Comparison of ENCODE assay signal across 22 cellular contexts in the genomic region with DNA sequence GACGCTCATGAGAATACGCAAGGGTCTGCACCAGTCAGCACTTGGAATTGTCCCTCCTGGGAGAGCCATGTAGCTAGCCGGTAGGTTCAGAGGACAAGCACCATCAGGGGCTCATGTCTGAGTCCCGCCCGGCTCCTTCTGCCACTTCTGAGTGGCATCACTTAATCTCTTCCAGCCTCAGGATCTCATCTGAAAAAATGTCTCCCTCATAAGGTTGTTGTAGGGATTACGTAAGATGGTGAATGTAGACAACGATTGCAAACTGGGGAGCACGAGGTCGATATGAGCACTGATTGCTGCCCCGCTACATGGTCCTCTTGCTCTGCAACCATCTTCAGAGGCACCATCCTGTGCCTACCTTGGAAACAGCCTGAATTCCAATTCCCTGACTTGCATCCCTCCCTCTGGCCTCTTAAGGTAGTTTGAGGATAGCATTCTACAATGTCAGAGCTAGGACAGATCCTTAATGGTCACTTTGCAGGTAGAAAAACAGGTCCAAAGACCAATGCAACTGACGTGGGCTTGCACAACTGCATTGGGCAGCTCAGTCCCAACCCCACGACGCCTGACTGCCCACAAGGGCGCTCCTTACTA.
A peak's percentile ranks its signal among the peaks of the same experiment; 100 is the strongest.
DNase-seq lines count a peak whose midpoint lies in the region; ATAC-seq and TF ChIP-seq lines count a peak whose summit lies in the region.
"Had no signal": no experiment of that assay in that cellular context is flagged by ENCODE, and none has a peak within 500 bp of the region (broad histone marks: within the 10 kb centered on the region; RNA-seq: fewer than 3 reads in every experiment).

No MANE protein-coding gene starts in this region.

- BruUV-seq in MCF 10A (replicated peaks; lab: Mats Ljungman, UMichigan), result no TSS peak

- H3K4me3 ChIP-seq in breast epithelium (no peak overlapping the region), RWPE2 (ENCODE audit: severe bottlenecking) (no peak overlapping the region)
- H3K4me3 ChIP-seq: BLaER1 treated with 17β-estradiol and CSF1 and Interleukin-3, amounts not matched to agents 10 nM and 100 nM; body of pancreas; GM12878; pancreas; right lobe of liver; SJCRH30 had no signal

- H3K36me3 ChIP-seq in breast epithelium, result no peaks in the 10 kb centered on the region
- no peaks in the 10 kb centered on the region for H3K36me3 ChIP-seq in RWPE2 (ENCODE audit: low read depth)
- H3K36me3 ChIP-seq: BLaER1 treated with 17β-estradiol and CSF1 and Interleukin-3, amounts not matched to agents 10 nM and 100 nM; pancreas; right lobe of liver; SJCRH30 had no signal

- POLR2A ChIA-PET in MCF 10A (lab: Yijun Ruan, JAX), result no interaction called here

- H3K27ac Mint-ChIP-seq in MCF 10A (ENCODE audit: low read depth, unreplicated experiment) (no peak overlapping the region), T-helper 17 cell (no peak overlapping the region)

- TF ChIP-seq POLR2A in breast epithelium (IDR thresholded peaks at IDR 0.05), result no peak

- no peaks in the 10 kb centered on the region for H3K27me3 ChIP-seq in breast epithelium
- H3K27me3 ChIP-seq in RWPE2 (ENCODE audit: insufficient read depth, poor library complexity, severe bottlenecking), result no peaks in the 10 kb centered on the region
- H3K27me3 ChIP-seq in foreskin keratinocyte, result no peaks in the 10 kb centered on the region
- H3K27me3 ChIP-seq: BLaER1 treated with 17β-estradiol and CSF1 and Interleukin-3, amounts not matched to agents 10 nM and 100 nM; body of pancreas; pancreas; right lobe of liver; SJCRH30 had no signal

- no peaks in the 10 kb centered on the region for H3K9me3 Mint-ChIP-seq in MCF 10A (ENCODE audit: unreplicated experiment)

- H3K9me3 ChIP-seq in breast epithelium, result no peaks in the 10 kb centered on the region
- no peaks in the 10 kb centered on the region for H3K9me3 ChIP-seq in RWPE2 (ENCODE audit: severe bottlenecking)
- no peaks in the 10 kb centered on the region for H3K9me3 ChIP-seq in T-helper 17 cell (ENCODE audit: control insufficient read depth, low read length, poor library complexity, severe bottlenecking)
- H3K9me3 ChIP-seq: BLaER1 treated with 17β-estradiol and CSF1 and Interleukin-3, amounts not matched to agents 10 nM and 100 nM; body of pancreas; pancreas; right lobe of liver; SJCRH30 had no signal

- H3K4me1 ChIP-seq in breast epithelium (peaks cover 0 to 5% of the 10 kb centered on the region in 2 donors), RWPE2 (ENCODE audit: insufficient read depth, poor library complexity, severe bottlenecking) (peaks cover 24% of the 10 kb centered on the region), foreskin keratinocyte (peaks cover 19% of the 10 kb centered on the region)
- H3K4me1 ChIP-seq: pancreas, SJCRH30 had no signal

- no peak overlapping the region for H3K27ac ChIP-seq in breast epithelium
- H3K27ac ChIP-seq in RWPE2 (ENCODE audit: poor library complexity, severe bottlenecking), result no peak overlapping the region
- no peak overlapping the region for H3K27ac ChIP-seq in foreskin keratinocyte
- H3K27ac ChIP-seq: BLaER1 treated with 17β-estradiol and CSF1 and Interleukin-3, amounts not matched to agents 10 nM and 100 nM; body of pancreas; pancreas; right lobe of liver; SJCRH30 had no signal

- peak; percentile 18 for TF ChIP-seq CTCF in MCF 10A (IDR thresholded peaks at IDR 0.05; ENCODE audit: unreplicated experiment)
- TF ChIP-seq CTCF in breast epithelium (IDR thresholded peaks at IDR 0.05), result no peak
- TF ChIP-seq CTCF in RWPE2 (IDR thresholded peaks at IDR 0.05; ENCODE audit: poor library complexity, severe bottlenecking), result no peak
- TF ChIP-seq CTCF in foreskin keratinocyte (conservative IDR thresholded peaks at IDR 0.05), result peak; percentile 45

- DNase-seq in MCF 10A (ENCODE audit: unreplicated experiment), result no peak
- DNase-seq in breast epithelium (ENCODE audit: low spot score in 2 of 2), result no peak
- no peak for DNase-seq in RWPE2 (ENCODE audit: low spot score)
- peak in 1 of 2 donors; percentile 28 for DNase-seq in foreskin keratinocyte
- DNase-seq in dedifferentiated amniotic fluid mesenchymal stem cell (ENCODE audit: extremely low spot score), result no peak
- no peak for DNase-seq in NCI-H82 (lab: John Stamatoyannopoulos, UW)
- no peak for DNase-seq in NCI-H82 treated with DMSO at 0.1 percent for 48 hours (lab: John Stamatoyannopoulos, UW; ENCODE audit: unreplicated experiment)
- DNase-seq in T-helper 17 cell, result no peak
- DNase-seq: activated CD8-positive, alpha-beta memory T cell treated with anti-CD3 and anti-CD28 coated beads, Interleukin-2, amount 50 U/mL, for 48 hours; activated effector memory CD4-positive, alpha-beta T cell treated with Interleukin-2 at 50 U/mL for 16 hours; body of pancreas; cortex of kidney; foreskin fibroblast; hippocampal formation; KG1; kidney; NCI-H1105 treated with DMSO at 0.1 percent for 48 hours; pancreas; right lobe of liver; SJCRH30 had no signal

- CTCF ChIA-PET in MCF 10A (lab: Yijun Ruan, JAX), result interaction anchor here (0.9 to 1.0 kb wide), 2 partner anchors 81 to 324 kb away, joined by 3 read pairs; a partner anchor contains a TSS

- intact Hi-C loops in MCF 10A (cut with micrococcal nuclease) (loop anchor here (5.0 kb wide), 1 partner anchor 338 kb away; no protein-coding TSS in a partner anchor), breast epithelium (cut with DNase I; ENCODE audit: low total_unique reads) (loop anchor here (10.0 kb wide), 1 partner anchor 325 kb away; a partner anchor contains a TSS)

- H3K27me3 Mint-ChIP-seq in MCF 10A (ENCODE audit: insufficient read depth, unreplicated experiment) (peaks cover 42% of the 10 kb centered on the region), T-helper 17 cell (no peaks in the 10 kb centered on the region)

- peaks cover 25% of the 10 kb centered on the region for H3K4me1 Mint-ChIP-seq in MCF 10A (ENCODE audit: insufficient read depth, unreplicated experiment)
- peaks cover 8% of the 10 kb centered on the region for H3K4me1 Mint-ChIP-seq in T-helper 17 cell

- ATAC-seq in RWPE2 (ENCODE audit: low read depth) (peak; percentile 53; the same call in 2 of the 3 replicates), foreskin keratinocyte (no peak), T-helper 17 cell (no peak)
- ATAC-seq: body of pancreas, GM12878, pancreas, right lobe of liver had no signal

- H3K36me3 Mint-ChIP-seq in MCF 10A (ENCODE audit: insufficient read depth, unreplicated experiment) (no peaks in the 10 kb centered on the region), T-helper 17 cell (ENCODE audit: low read depth) (peaks cover 3% of the 10 kb centered on the region)

- H3K4me3 Mint-ChIP-seq in MCF 10A (ENCODE audit: unreplicated experiment), result no peak overlapping the region
- H3K4me3 Mint-ChIP-seq in T-helper 17 cell, result no peak overlapping the region

Comparison
In these comparisons a context has a peak if more than half of its experiments do, and no peak if none do; other contexts are left out.
1. CTCF ChIP-seq: peak in MCF 10A (single experiment) and foreskin keratinocyte (single experiment); none in breast epithelium (0 of 3) and RWPE2 (single experiment).